ENCODE assay signal across 29 cellular contexts in genomic region chr7:159116581-159117339, GRCh38. TPM values are rescaled to one million over a fixed set of nuclear protein-coding genes. Genes with fewer than 3 reads are reported as not detected.
DNase-seq lines count a peak whose midpoint lies in the region; ATAC-seq and TF ChIP-seq lines count a peak whose summit lies in the region.
"Had no signal": no experiment of that assay in that cellular context is flagged by ENCODE, and none has a peak within 500 bp of the region (broad histone marks: within the 10 kb centered on the region; RNA-seq: fewer than 3 reads in every experiment).

No MANE protein-coding gene starts in this region.

- H3K4me2 ChIP-seq in osteoblast (ENCODE audit: insufficient read depth, low read length), result no peak overlapping the region
- H3K4me2 ChIP-seq: A549, PC-9 had no signal

- no peak for TF ChIP-seq EP300 in esophagus muscularis mucosa (IDR thresholded peaks at IDR 0.05)

- H3K27me3 ChIP-seq in osteoblast (ENCODE audit: insufficient read depth, low read length) (no peaks in the 10 kb centered on the region), esophagus muscularis mucosa (peaks cover 0 to 37% (median 0%) of the 10 kb centered on the region in 4 donors)

- no peaks in the 10 kb centered on the region for H4K20me1 ChIP-seq in osteoblast (ENCODE audit: insufficient read depth, low read length)

- TF ChIP-seq CTCF in natural killer cell (IDR thresholded peaks at IDR 0.05), result no peak
- TF ChIP-seq CTCF in osteoblast (IDR thresholded peaks at IDR 0.05; ENCODE audit: extremely low read depth, low read depth, low read length), result no peak
- no peak for TF ChIP-seq CTCF in esophagus muscularis mucosa (IDR thresholded peaks at IDR 0.05)

- H3K79me2 ChIP-seq in osteoblast (ENCODE audit: insufficient read depth, low read length), result no peaks in the 10 kb centered on the region

- WGBS in esophagus muscularis mucosa, result 84% methylated on average over 16 of the region's 16 CpGs

- no peak overlapping the region for H2AFZ ChIP-seq in osteoblast (ENCODE audit: low read length)
- H2AFZ ChIP-seq: PC-9 had no signal

- no peak overlapping the region for H3K27ac Mint-ChIP-seq in natural killer cell treated with Interleukin-12 subunit alpha and Interleukin-12 subunit beta and Interleukin-15 and Interleukin-18, amount 100 ng/mL, for 72 hours
- H3K27ac Mint-ChIP-seq in natural killer cell, result no peak overlapping the region
- H3K27ac Mint-ChIP-seq: HFFc6 had no signal

- H3K9me3 ChIP-seq in osteoblast (ENCODE audit: low read depth, low read length), result no peaks in the 10 kb centered on the region
- H3K9me3 ChIP-seq in esophagus muscularis mucosa, result no peaks in the 10 kb centered on the region
- H3K9me3 ChIP-seq: A549, HAP-1, SJSA1 had no signal

- H3K27me3 Mint-ChIP-seq in natural killer cell treated with Interleukin-12 subunit alpha and Interleukin-12 subunit beta and Interleukin-15 and Interleukin-18, amount 100 ng/mL, for 72 hours, result peaks cover 15 to 23% of the 10 kb centered on the region in 2 donors
- H3K27me3 Mint-ChIP-seq in natural killer cell (ENCODE audit: low read depth in 2 of 2), result peaks cover 14 to 36% of the 10 kb centered on the region in 2 donors

- no peak overlapping the region for H3K4me3 Mint-ChIP-seq in natural killer cell treated with Interleukin-12 subunit alpha and Interleukin-12 subunit beta and Interleukin-15 and Interleukin-18, amount 100 ng/mL, for 72 hours
- H3K4me3 Mint-ChIP-seq in natural killer cell, result no peak overlapping the region
- H3K4me3 Mint-ChIP-seq: CD4-positive, alpha-beta memory T cell; HFFc6 had no signal

- H3K27ac ChIP-seq in osteoblast (ENCODE audit: low read depth, low read length), result no peak overlapping the region
- no peak overlapping the region for H3K27ac ChIP-seq in esophagus muscularis mucosa (replicated peaks in 1 of 4)
- H3K27ac ChIP-seq: A549, PC-9, SJSA1 had no signal

- intact Hi-C loops in natural killer cell (cut with micrococcal nuclease), result no loop called here
- intact Hi-C loops in esophagus muscularis mucosa (cut with DNase I), result no loop called here

- ATAC-seq in natural killer cell treated with Interleukin-12 subunit alpha and Interleukin-12 subunit beta and Interleukin-15 and Interleukin-18, amount 100 ng/mL, for 72 hours, result no peak
- ATAC-seq in natural killer cell, result no peak
- ATAC-seq: GM12878, Right ventricle myocardium inferior had no signal

- peaks cover 0 to 4% of the 10 kb centered on the region in 2 donors for H3K4me1 Mint-ChIP-seq in natural killer cell treated with Interleukin-12 subunit alpha and Interleukin-12 subunit beta and Interleukin-15 and Interleukin-18, amount 100 ng/mL, for 72 hours (ENCODE audit: low read depth in 2 of 2)
- peaks cover 4 to 6% of the 10 kb centered on the region in 2 donors for H3K4me1 Mint-ChIP-seq in natural killer cell

- H3K4me3 ChIP-seq in osteoblast (ENCODE audit: insufficient read depth, low read length) (no peak overlapping the region), esophagus muscularis mucosa (no peak overlapping the region)
- H3K4me3 ChIP-seq: A549, GM12878, HAP-1, PC-9, SJSA1 had no signal

- TF ChIP-seq POLR2A in esophagus muscularis mucosa (IDR thresholded peaks at IDR 0.05; ENCODE audit: low read depth), result no peak

- H3K9me3 Mint-ChIP-seq in natural killer cell treated with Interleukin-12 subunit alpha and Interleukin-12 subunit beta and Interleukin-15 and Interleukin-18, amount 100 ng/mL, for 72 hours, result no peaks in the 10 kb centered on the region
- no peaks in the 10 kb centered on the region for H3K9me3 Mint-ChIP-seq in natural killer cell

- no peaks in the 10 kb centered on the region for H3K4me1 ChIP-seq in osteoblast (ENCODE audit: insufficient read depth, low read length)
- H3K4me1 ChIP-seq in esophagus muscularis mucosa, result peaks cover 0 to 22% (median 15%) of the 10 kb centered on the region in 4 donors
- H3K4me1 ChIP-seq: A549, HAP-1, SJSA1 had no signal

- no peaks in the 10 kb centered on the region for H3K36me3 Mint-ChIP-seq in natural killer cell treated with Interleukin-12 subunit alpha and Interleukin-12 subunit beta and Interleukin-15 and Interleukin-18, amount 100 ng/mL, for 72 hours
- no peaks in the 10 kb centered on the region for H3K36me3 Mint-ChIP-seq in natural killer cell
- H3K36me3 Mint-ChIP-seq: CD4-positive, alpha-beta memory T cell had no signal

- no peaks in the 10 kb centered on the region for H3K36me3 ChIP-seq in osteoblast (ENCODE audit: insufficient read depth, low read length)
- H3K36me3 ChIP-seq in esophagus muscularis mucosa, result no peaks in the 10 kb centered on the region
- H3K36me3 ChIP-seq: HAP-1, SJSA1 had no signal

- DNase-seq in natural killer cell treated with Interleukin-12 subunit alpha and Interleukin-12 subunit beta and Interleukin-15 and Interleukin-18, amount 100 ng/mL, for 72 hours (ENCODE audit: low spot score), result peak; percentile 20
- DNase-seq in natural killer cell (no peak), islet precursor cell (peak; percentile 58), osteoblast (ENCODE audit: insufficient read length, low spot score, missing footprints) (peak; percentile 48), esophagus muscularis mucosa (ENCODE audit: extremely low spot score) (no peak)
- no peak for DNase-seq in stimulated activated naive CD4-positive, alpha-beta T cell (lab: John Stamatoyannopoulos, UW)
- no peak for DNase-seq in activated CD4-positive, alpha-beta T cell treated with anti-CD3 and anti-CD28 coated beads for 4 hours
- DNase-seq: AML-193; C1 segment of cervical spinal cord; CD4-positive, alpha-beta memory T cell; COR-L47; DMS79; EL; GDM1; GOT3; HFFc6; KG1; MM.1S; NCI-H2029; NCI-H446 treated with DMSO at 0.1 percent for 48 hours; NCI-H526; NCI-H82; PC-9 had no signal

RNA-seq across cellular contexts. Expression of gene VIPR2, which starts 27.9 kb away (rescaled TPM):
- total RNA-seq in natural killer cell treated with Interleukin-12 subunit alpha and Interleukin-12 subunit beta and Interleukin-15 and Interleukin-18, amount 100 ng/mL, for 72 hours, result under 1 TPM; 0.36 to 0.45 TPM
- total RNA-seq in natural killer cell, result 1 to 10 TPM; 2.2 to 4.9 (median 4.7) TPM
- not detected in 2 replicates for total RNA-seq in osteoblast
- 10 to 100 TPM in 2 of 4 donors, 1 to 10 TPM in 2; 9.3 to 16.6 (median 12.1) TPM for total RNA-seq in esophagus muscularis mucosa
- total RNA-seq: GM12878, HFFc6, PC-9, RPMI7951, SJSA1 had no signal

Comparison
In these comparisons a context has a peak if more than half of its experiments do, and no peak if none do; other contexts are left out.
1. DNase-seq: peak in natural killer cell treated with Interleukin-12 subunit alpha and Interleukin-12 subunit beta and Interleukin-15 and Interleukin-18, amount 100 ng/mL, for 72 hours (single experiment), islet precursor cell (single experiment) and osteoblast (single experiment); none in natural killer cell (single experiment), esophagus muscularis mucosa (single experiment), stimulated activated naive CD4-positive, alpha-beta T cell (0 of 6) and activated CD4-positive, alpha-beta T cell treated with anti-CD3 and anti-CD28 coated beads for 4 hours (0 of 2).